In the genomic region with DNA sequence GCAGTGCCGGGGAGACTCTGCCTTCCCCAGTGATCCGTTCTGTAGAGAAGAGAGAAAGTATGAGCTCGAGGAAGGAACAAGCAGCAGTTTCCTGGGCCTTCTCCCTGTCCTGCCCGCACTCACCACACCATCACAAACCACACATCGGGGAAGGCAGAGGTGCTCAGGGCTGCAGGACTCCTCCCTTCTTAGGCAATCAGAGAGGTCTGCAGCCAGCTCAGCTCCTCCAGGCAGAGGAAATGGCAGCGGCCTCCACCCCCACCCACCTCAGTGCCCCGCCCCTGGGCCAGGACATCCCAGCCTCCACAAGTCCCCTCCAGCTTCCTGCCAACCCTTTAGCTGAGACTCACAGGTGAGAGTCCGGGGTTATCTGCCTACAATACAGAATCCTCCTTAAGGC, we compare ENCODE assay signal across 9 cellular contexts. TPM values are rescaled to one million over a fixed set of nuclear protein-coding genes. Genes with fewer than 3 reads are reported as not detected.
DNase-seq lines count a peak whose midpoint lies in the region; ATAC-seq and TF ChIP-seq lines count a peak whose summit lies in the region.
"Had no signal": no experiment of that assay in that cellular context is flagged by ENCODE, and none has a peak within 500 bp of the region (broad histone marks: within the 10 kb centered on the region; RNA-seq: fewer than 3 reads in every experiment).

No MANE protein-coding gene starts in this region.

- H3K4me2 ChIP-seq in GM23338, result 0 out of 2 replicates have a peak overlapping the region, but pooled peaks have one; percentile 88

- intact Hi-C loops in dendritic cell treated with granulocyte-macrophage colony-stimulating factor and Interleukin-4, amounts not matched to agents 40 ng/mL and 50 ng/mL, for 4 days (cut with micrococcal nuclease), result no loop called here
- intact Hi-C loops in prostate gland (cut with DNase I), result no loop called here

- 66% methylated on average over 8 of the region's 8 CpGs for WGBS in prostate gland

- H3K9me3 Mint-ChIP-seq in GM23338, result no peaks in the 10 kb centered on the region; the same call in 2 of the 3 replicates
- H3K9me3 Mint-ChIP-seq in dendritic cell treated with granulocyte-macrophage colony-stimulating factor and Interleukin-4, amounts not matched to agents 40 ng/mL and 50 ng/mL, for 4 days, result no peaks in the 10 kb centered on the region

- no peak overlapping the region for H3K27ac Mint-ChIP-seq in GM23338
- peak overlapping the region; percentile 79 for H3K27ac Mint-ChIP-seq in dendritic cell treated with granulocyte-macrophage colony-stimulating factor and Interleukin-4, amounts not matched to agents 40 ng/mL and 50 ng/mL, for 4 days

- H3K27ac ChIP-seq in GM23338 (ENCODE audit: low read depth), result no peak overlapping the region
- no peak overlapping the region for H3K27ac ChIP-seq in prostate gland

- DNase-seq in GM23338 (ENCODE audit: low spot score) (no peak), T-helper 9 cell (peak; percentile 49), prostate gland (ENCODE audit: low spot score) (no peak), NCI-H524 (lab: John Stamatoyannopoulos, UW) (no peak), SHP77 treated with DMSO at 0.1 percent for 48 hours (lab: John Stamatoyannopoulos, UW) (no peak)
- peak; percentile 18 to 39 for DNase-seq in stimulated activated CD4-positive, alpha-beta T cell treated with anti-CD3 and anti-CD28 coated beads, Interleukin-15, amount 100 ng/mL, for 48 hours (ENCODE audit: low read depth in 2 of 2)

- 0 out of 2 replicates have a peak, but pooled peaks cover 6% of the 10 kb centered on the region for H3K79me2 ChIP-seq in GM23338 (replicated peaks; ENCODE audit: insufficient read depth)

- peaks cover 21% of the 10 kb centered on the region for H3K36me3 Mint-ChIP-seq in GM23338 (ENCODE audit: low read depth)
- peaks cover 70% of the 10 kb centered on the region for H3K36me3 Mint-ChIP-seq in dendritic cell treated with granulocyte-macrophage colony-stimulating factor and Interleukin-4, amounts not matched to agents 40 ng/mL and 50 ng/mL, for 4 days (ENCODE audit: low read depth)

- TF ChIP-seq CTCF in GM23338 (conservative IDR thresholded peaks at IDR 0.05; ENCODE audit: low read depth in 2 of 2) (no peak), prostate gland (IDR thresholded peaks at IDR 0.05) (no peak)

- peaks cover 12% of the 10 kb centered on the region for H3K27me3 Mint-ChIP-seq in GM23338 (ENCODE audit: insufficient read depth, low read depth, poor library complexity)
- H3K27me3 Mint-ChIP-seq in dendritic cell treated with granulocyte-macrophage colony-stimulating factor and Interleukin-4, amounts not matched to agents 40 ng/mL and 50 ng/mL, for 4 days, result no peaks in the 10 kb centered on the region

- no peaks in the 10 kb centered on the region; the same call in 1 of the 2 replicates for H4K20me1 ChIP-seq in GM23338 (replicated peaks; ENCODE audit: insufficient read depth)

- H3K4me1 Mint-ChIP-seq in GM23338, result peaks cover 24% of the 10 kb centered on the region
- peaks cover 78% of the 10 kb centered on the region for H3K4me1 Mint-ChIP-seq in dendritic cell treated with granulocyte-macrophage colony-stimulating factor and Interleukin-4, amounts not matched to agents 40 ng/mL and 50 ng/mL, for 4 days (ENCODE audit: low read depth)

- no peak for TF ChIP-seq POLR2A in prostate gland (IDR thresholded peaks at IDR 0.05)

- H3K4me3 Mint-ChIP-seq in GM23338, result no peak overlapping the region
- peak overlapping the region; percentile 49 for H3K4me3 Mint-ChIP-seq in dendritic cell treated with granulocyte-macrophage colony-stimulating factor and Interleukin-4, amounts not matched to agents 40 ng/mL and 50 ng/mL, for 4 days

- H3K36me3 ChIP-seq in GM23338 (ENCODE audit: insufficient read depth) (no peaks in the 10 kb centered on the region), prostate gland (peaks cover 8 to 19% of the 10 kb centered on the region in 2 donors)

- H3K4me3 ChIP-seq in GM23338 (no peak overlapping the region), prostate gland (no peak overlapping the region)

- no peak for ATAC-seq in GM23338
- ATAC-seq in GM19455 (IDR thresholded peaks at IDR 0.05; ENCODE audit: unreplicated experiment), result no peak

- no peak overlapping the region for H2AFZ ChIP-seq in GM23338

- no peaks in the 10 kb centered on the region for H3K9me2 ChIP-seq in GM23338 (ENCODE audit: insufficient read depth)

- peaks cover 8% of the 10 kb centered on the region for H3K4me1 ChIP-seq in GM23338 (ENCODE audit: insufficient read depth)
- peaks cover 10% of the 10 kb centered on the region for H3K4me1 ChIP-seq in prostate gland (replicated peaks)

- peaks cover 7% of the 10 kb centered on the region for H3F3A ChIP-seq in GM23338 (replicated peaks; ENCODE audit: low read depth)

- no peaks in the 10 kb centered on the region for H3K27me3 ChIP-seq in GM23338 (ENCODE audit: insufficient read depth)
- no peaks in the 10 kb centered on the region for H3K27me3 ChIP-seq in prostate gland (replicated peaks; ENCODE audit: insufficient read depth)

- H3K9me3 ChIP-seq in prostate gland, result no peaks in the 10 kb centered on the region

TF ChIP-seq in GM23338, 12 proteins besides CTCF, POLR2A, EP300 and RAD21:
- TF ChIP-seq EZH2phosphoT487 (IDR thresholded peaks at IDR 0.05; ENCODE audit: unreplicated experiment) (no peak), NANOG (IDR thresholded peaks at IDR 0.05; ENCODE audit: borderline replicate concordance) (no peak), ZNF114 (CRISPR knock-in tag; IDR thresholded peaks at IDR 0.05) (no peak), JUNB (IDR thresholded peaks at IDR 0.05; ENCODE audit: unreplicated experiment) (no peak)
- TF ChIP-seq, protein P1, sequence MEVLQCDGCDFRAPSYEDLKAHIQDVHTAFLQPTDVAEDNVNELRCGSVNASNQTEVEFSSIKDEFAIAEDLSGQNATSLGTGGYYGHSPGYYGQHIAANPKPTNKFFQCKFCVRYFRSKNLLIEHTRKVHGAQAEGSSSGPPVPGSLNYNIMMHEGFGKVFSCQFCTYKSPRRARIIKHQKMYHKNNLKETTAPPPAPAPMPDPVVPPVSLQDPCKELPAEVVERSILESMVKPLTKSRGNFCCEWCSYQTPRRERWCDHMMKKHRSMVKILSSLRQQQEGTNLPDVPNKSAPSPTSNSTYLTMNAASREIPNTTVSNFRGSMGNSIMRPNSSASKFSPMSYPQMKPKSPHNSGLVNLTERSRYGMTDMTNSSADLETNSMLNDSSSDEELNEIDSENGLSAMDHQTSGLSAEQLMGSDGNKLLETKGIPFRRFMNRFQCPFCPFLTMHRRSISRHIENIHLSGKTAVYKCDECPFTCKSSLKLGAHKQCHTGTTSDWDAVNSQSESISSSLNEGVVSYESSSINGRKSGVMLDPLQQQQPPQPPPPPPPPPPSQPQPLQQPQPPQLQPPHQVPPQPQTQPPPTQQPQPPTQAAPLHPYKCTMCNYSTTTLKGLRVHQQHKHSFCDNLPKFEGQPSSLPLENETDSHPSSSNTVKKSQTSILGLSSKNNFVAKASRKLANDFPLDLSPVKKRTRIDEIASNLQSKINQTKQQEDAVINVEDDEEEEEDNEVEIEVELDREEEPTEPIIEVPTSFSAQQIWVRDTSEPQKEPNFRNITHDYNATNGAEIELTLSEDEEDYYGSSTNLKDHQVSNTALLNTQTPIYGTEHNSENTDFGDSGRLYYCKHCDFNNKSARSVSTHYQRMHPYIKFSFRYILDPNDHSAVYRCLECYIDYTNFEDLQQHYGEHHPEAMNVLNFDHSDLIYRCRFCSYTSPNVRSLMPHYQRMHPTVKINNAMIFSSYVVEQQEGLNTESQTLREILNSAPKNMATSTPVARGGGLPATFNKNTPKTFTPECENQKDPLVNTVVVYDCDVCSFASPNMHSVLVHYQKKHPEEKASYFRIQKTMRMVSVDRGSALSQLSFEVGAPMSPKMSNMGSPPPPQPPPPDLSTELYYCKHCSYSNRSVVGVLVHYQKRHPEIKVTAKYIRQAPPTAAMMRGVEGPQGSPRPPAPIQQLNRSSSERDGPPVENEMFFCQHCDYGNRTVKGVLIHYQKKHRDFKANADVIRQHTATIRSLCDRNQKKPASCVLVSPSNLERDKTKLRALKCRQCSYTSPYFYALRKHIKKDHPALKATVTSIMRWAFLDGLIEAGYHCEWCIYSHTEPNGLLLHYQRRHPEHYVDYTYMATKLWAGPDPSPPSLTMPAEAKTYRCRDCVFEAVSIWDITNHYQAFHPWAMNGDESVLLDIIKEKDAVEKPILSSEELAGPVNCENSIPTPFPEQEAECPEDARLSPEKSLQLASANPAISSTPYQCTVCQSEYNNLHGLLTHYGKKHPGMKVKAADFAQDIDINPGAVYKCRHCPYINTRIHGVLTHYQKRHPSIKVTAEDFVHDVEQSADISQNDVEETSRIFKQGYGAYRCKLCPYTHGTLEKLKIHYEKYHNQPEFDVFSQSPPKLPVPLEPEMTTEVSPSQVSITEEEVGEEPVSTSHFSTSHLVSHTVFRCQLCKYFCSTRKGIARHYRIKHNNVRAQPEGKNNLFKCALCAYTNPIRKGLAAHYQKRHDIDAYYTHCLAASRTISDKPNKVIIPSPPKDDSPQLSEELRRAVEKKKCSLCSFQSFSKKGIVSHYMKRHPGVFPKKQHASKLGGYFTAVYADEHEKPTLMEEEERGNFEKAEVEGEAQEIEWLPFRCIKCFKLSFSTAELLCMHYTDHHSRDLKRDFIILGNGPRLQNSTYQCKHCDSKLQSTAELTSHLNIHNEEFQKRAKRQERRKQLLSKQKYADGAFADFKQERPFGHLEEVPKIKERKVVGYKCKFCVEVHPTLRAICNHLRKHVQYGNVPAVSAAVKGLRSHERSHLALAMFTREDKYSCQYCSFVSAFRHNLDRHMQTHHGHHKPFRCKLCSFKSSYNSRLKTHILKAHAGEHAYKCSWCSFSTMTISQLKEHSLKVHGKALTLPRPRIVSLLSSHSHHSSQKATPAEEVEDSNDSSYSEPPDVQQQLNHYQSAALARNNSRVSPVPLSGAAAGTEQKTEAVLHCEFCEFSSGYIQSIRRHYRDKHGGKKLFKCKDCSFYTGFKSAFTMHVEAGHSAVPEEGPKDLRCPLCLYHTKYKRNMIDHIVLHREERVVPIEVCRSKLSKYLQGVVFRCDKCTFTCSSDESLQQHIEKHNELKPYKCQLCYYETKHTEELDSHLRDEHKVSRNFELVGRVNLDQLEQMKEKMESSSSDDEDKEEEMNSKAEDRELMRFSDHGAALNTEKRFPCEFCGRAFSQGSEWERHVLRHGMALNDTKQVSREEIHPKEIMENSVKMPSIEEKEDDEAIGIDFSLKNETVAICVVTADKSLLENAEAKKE (CRISPR knock-in tag; IDR thresholded peaks at IDR 0.05), result no peak

RNA-seq across cellular contexts. Expression of gene ZNF319, which starts 2.0 kb away (rescaled TPM):
- total RNA-seq in GM23338 (2014; rRNA removed; shearing (Covaris generic)), result 4.3 and 10.0 TPM in 2 replicates
- 1.4 and 1.7 TPM in 2 replicates for polyA plus RNA-seq in GM23338 (2016; fragmentation: Nextera tagmentation; extraction: Ambion mirVana)
- total RNA-seq in prostate gland, result 10 to 100 TPM in 1 of 2 donors, 1 to 10 TPM in 1; 7.6 to 12.9 TPM

RNA-seq across cellular contexts. Expression of gene USB1, which starts 2.7 kb away (rescaled TPM):
- total RNA-seq in GM23338 (2014; rRNA removed; shearing (Covaris generic)), result 102 and 118 TPM in 2 replicates
- 67.1 and 79.6 TPM in 2 replicates for polyA plus RNA-seq in GM23338 (2016; fragmentation: Nextera tagmentation; extraction: Ambion mirVana)
- total RNA-seq in prostate gland, result 10 to 100 TPM; 22.6 to 74.1 TPM

RNA-seq across cellular contexts. Expression of gene MMP15, which starts 27.1 kb away (rescaled TPM):
- total RNA-seq in GM23338 (2014; rRNA removed; shearing (Covaris generic)), result 72.4 and 79.1 TPM in 2 replicates
- polyA plus RNA-seq in GM23338 (2016; fragmentation: Nextera tagmentation; extraction: Ambion mirVana), result 10.9 and 11.5 TPM in 2 replicates
- total RNA-seq in prostate gland, result 100 to 1,000 TPM in 1 of 2 donors, 1 to 10 TPM in 1; 8.0 to 232 TPM

RNA-seq across cellular contexts. Expression of gene CNGB1, which starts 27.6 kb away (rescaled TPM):
- not detected in 2 replicates for total RNA-seq in GM23338 (2014; rRNA removed; shearing (Covaris generic))
- not detected in 2 replicates for polyA plus RNA-seq in GM23338 (2016; fragmentation: Nextera tagmentation; extraction: Ambion mirVana)
- under 1 TPM in 1 of 2 donors, not detected in 1; 0.34 TPM for total RNA-seq in prostate gland
- total RNA-seq: myocyte had no signal

Comparison
In these comparisons a context has a peak if more than half of its experiments do, and no peak if none do; other contexts are left out.
1. DNase-seq: peak in T-helper 9 cell (single experiment) and stimulated activated CD4-positive, alpha-beta T cell treated with anti-CD3 and anti-CD28 coated beads, Interleukin-15, amount 100 ng/mL, for 48 hours (2 of 2); none in GM23338 (single experiment), prostate gland (single experiment), NCI-H524 (0 of 2) and SHP77 treated with DMSO at 0.1 percent for 48 hours (single experiment).